11 cellular contexts compared by ENCODE assay signal in the genomic region with DNA sequence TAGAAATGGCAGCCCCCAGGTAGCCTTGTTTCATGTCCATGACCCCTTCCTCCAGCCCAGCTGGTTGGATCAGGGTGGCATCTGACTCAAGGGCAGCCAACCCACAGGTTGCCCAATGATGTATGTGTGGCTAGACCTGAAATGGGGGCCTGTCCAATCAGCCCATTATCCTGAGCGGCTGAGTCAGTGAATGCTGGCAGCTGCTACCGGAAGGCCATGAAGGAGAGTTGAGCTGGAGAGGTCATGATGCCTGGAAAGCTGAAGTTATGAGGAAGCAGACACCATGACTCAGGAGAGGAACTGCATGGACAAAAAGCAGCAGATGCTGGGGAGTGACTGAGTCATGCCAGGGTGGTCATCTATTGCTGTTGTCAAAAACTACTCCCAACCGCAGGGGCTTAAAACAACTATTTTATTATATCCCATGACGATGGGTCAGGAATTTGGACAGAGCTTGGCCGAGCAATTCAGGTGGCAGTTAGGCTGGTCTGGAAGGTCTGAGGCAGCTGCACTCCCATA.
A peak's percentile ranks its signal among the peaks of the same experiment; 100 is the strongest.
DNase-seq lines count a peak whose midpoint lies in the region; ATAC-seq, FAIRE-seq and TF ChIP-seq lines count a peak whose summit lies in the region.
"Had no signal": no experiment of that assay in that cellular context is flagged by ENCODE, and none has a peak within 500 bp of the region (broad histone marks: within the 10 kb centered on the region; RNA-seq: fewer than 3 reads in every experiment).

No MANE protein-coding gene starts in this region.

- CTCF ChIA-PET in activated CD4-positive, alpha-beta memory T cell treated with anti-CD3 and anti-CD28 coated beads for 36 hours (lab: Charles Lee), result interaction anchor here (1.1 to 2.0 kb wide), 3 partner anchors 23 to 305 kb away, joined by 3 to 12 read pairs (median 3); no protein-coding TSS in a partner anchor

- no peak overlapping the region for H3K27ac ChIP-seq in pancreas

- POLR2A ChIA-PET in activated CD4-positive, alpha-beta memory T cell treated with anti-CD3 and anti-CD28 coated beads for 36 hours (lab: Charles Lee), result no interaction called here

- H3K36me3 Mint-ChIP-seq in activated CD4-positive, alpha-beta memory T cell treated with anti-CD3 and anti-CD28 coated beads for 36 hours, result no peaks in the 10 kb centered on the region
- H3K36me3 Mint-ChIP-seq in activated naive CD8-positive, alpha-beta T cell treated with anti-CD3 and anti-CD28 coated beads for 36 hours, result no peaks in the 10 kb centered on the region

- H3K27ac Mint-ChIP-seq in activated CD4-positive, alpha-beta memory T cell treated with anti-CD3 and anti-CD28 coated beads for 36 hours, result no peak overlapping the region
- H3K27ac Mint-ChIP-seq in activated naive CD8-positive, alpha-beta T cell treated with anti-CD3 and anti-CD28 coated beads for 36 hours, result no peak overlapping the region
- H3K27ac Mint-ChIP-seq: activated T-helper 17 cell treated with anti-CD3 and anti-CD28 coated beads, Interleukin-2, amount 50 U/mL, for 72 hours had no signal

- no peaks in the 10 kb centered on the region for H3K4me1 ChIP-seq in pancreas

- no peaks in the 10 kb centered on the region for H3K9me3 Mint-ChIP-seq in activated CD4-positive, alpha-beta memory T cell treated with anti-CD3 and anti-CD28 coated beads for 36 hours
- no peaks in the 10 kb centered on the region for H3K9me3 Mint-ChIP-seq in activated naive CD8-positive, alpha-beta T cell treated with anti-CD3 and anti-CD28 coated beads for 36 hours
- H3K9me3 Mint-ChIP-seq: activated T-helper 17 cell treated with anti-CD3 and anti-CD28 coated beads, Interleukin-2, amount 50 U/mL, for 72 hours had no signal

- TF ChIP-seq CTCF in pancreas (IDR thresholded peaks at IDR 0.05), result no peak

- intact Hi-C loops in pancreas (cut with DNase I), result no loop called here
- intact Hi-C loops in activated CD4-positive, alpha-beta memory T cell treated with anti-CD3 and anti-CD28 coated beads for 36 hours (cut with micrococcal nuclease), result no loop called here

- FAIRE-seq in pancreas (lab: Jason Lieb, UNC), result no peak

- 70 to 83% methylated on average over 5 of the region's 5 CpGs for WGBS in pancreas, 2 donors

- ATAC-seq in pancreas, result peak in 3 of 4 donors; percentile 54 to 88 (median 70)
- ATAC-seq in GM21723 (IDR thresholded peaks at IDR 0.05; ENCODE audit: unreplicated experiment), result no peak
- ATAC-seq: activated T-helper 17 cell treated with anti-CD3 and anti-CD28 coated beads, Interleukin-2, amount 50 U/mL, for 72 hours had no signal

- H3K4me3 Mint-ChIP-seq in activated CD4-positive, alpha-beta memory T cell treated with anti-CD3 and anti-CD28 coated beads for 36 hours, result no peak overlapping the region
- H3K4me3 Mint-ChIP-seq in activated naive CD8-positive, alpha-beta T cell treated with anti-CD3 and anti-CD28 coated beads for 36 hours, result no peak overlapping the region
- H3K4me3 Mint-ChIP-seq: activated T-helper 17 cell treated with anti-CD3 and anti-CD28 coated beads, Interleukin-2, amount 50 U/mL, for 72 hours had no signal

- H3K9me3 ChIP-seq in pancreas, result no peaks in the 10 kb centered on the region

- H3K4me1 Mint-ChIP-seq in activated CD4-positive, alpha-beta memory T cell treated with anti-CD3 and anti-CD28 coated beads for 36 hours (ENCODE audit: low read depth), result peaks cover 4% of the 10 kb centered on the region
- H3K4me1 Mint-ChIP-seq in activated naive CD8-positive, alpha-beta T cell treated with anti-CD3 and anti-CD28 coated beads for 36 hours, result peaks cover 2% of the 10 kb centered on the region

- no peaks in the 10 kb centered on the region for H3K36me3 ChIP-seq in pancreas

- H3K27me3 ChIP-seq in pancreas, result no peaks in the 10 kb centered on the region

- peaks cover 5% of the 10 kb centered on the region for H3K27me3 Mint-ChIP-seq in activated CD4-positive, alpha-beta memory T cell treated with anti-CD3 and anti-CD28 coated beads for 36 hours
- no peaks in the 10 kb centered on the region for H3K27me3 Mint-ChIP-seq in activated naive CD8-positive, alpha-beta T cell treated with anti-CD3 and anti-CD28 coated beads for 36 hours

- peak; percentile 94 for DNase-seq in GM03348 (ENCODE audit: low spot score)
- DNase-seq in epidermal melanocyte (ENCODE audit: insufficient read length, low spot score), result peak; percentile 37
- no peak for DNase-seq in pancreas
- DNase-seq in activated CD4-positive, alpha-beta memory T cell treated with anti-CD3 and anti-CD28 coated beads for 36 hours, result no peak
- no peak for DNase-seq in nucleus accumbens (lab: John Stamatoyannopoulos, UW)
- DNase-seq in activated naive CD8-positive, alpha-beta T cell treated with anti-CD3 and anti-CD28 coated beads for 36 hours, result no peak
- DNase-seq: NCI-H774; stimulated activated CD4-positive, alpha-beta T cell treated with anti-CD3 and anti-CD28 coated beads, Interleukin-2, amount 100 ng/mL, for 48 hours had no signal

- H3K4me3 ChIP-seq in pancreas, result no peak overlapping the region

TF ChIP-seq in PFSK-1, 5 proteins besides CTCF, POLR2A, EP300 and RAD21:
- TF ChIP-seq, protein P1, sequence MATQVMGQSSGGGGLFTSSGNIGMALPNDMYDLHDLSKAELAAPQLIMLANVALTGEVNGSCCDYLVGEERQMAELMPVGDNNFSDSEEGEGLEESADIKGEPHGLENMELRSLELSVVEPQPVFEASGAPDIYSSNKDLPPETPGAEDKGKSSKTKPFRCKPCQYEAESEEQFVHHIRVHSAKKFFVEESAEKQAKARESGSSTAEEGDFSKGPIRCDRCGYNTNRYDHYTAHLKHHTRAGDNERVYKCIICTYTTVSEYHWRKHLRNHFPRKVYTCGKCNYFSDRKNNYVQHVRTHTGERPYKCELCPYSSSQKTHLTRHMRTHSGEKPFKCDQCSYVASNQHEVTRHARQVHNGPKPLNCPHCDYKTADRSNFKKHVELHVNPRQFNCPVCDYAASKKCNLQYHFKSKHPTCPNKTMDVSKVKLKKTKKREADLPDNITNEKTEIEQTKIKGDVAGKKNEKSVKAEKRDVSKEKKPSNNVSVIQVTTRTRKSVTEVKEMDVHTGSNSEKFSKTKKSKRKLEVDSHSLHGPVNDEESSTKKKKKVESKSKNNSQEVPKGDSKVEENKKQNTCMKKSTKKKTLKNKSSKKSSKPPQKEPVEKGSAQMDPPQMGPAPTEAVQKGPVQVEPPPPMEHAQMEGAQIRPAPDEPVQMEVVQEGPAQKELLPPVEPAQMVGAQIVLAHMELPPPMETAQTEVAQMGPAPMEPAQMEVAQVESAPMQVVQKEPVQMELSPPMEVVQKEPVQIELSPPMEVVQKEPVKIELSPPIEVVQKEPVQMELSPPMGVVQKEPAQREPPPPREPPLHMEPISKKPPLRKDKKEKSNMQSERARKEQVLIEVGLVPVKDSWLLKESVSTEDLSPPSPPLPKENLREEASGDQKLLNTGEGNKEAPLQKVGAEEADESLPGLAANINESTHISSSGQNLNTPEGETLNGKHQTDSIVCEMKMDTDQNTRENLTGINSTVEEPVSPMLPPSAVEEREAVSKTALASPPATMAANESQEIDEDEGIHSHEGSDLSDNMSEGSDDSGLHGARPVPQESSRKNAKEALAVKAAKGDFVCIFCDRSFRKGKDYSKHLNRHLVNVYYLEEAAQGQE (IDR thresholded peaks at IDR 0.05; ENCODE audit: insufficient read depth in 1 of 2, low read depth in 2 of 2, low read length in 2 of 2), result peak; percentile 11 to 72; a peak in 2 of 4 replicates
- TF ChIP-seq POLR2AphosphoS5 (IDR thresholded peaks at IDR 0.05; ENCODE audit: low read depth, low read length) (no peak), SIN3A (IDR thresholded peaks at IDR 0.05; ENCODE audit: borderline replicate concordance, insufficient read depth, low read length) (peak; percentile 15; the same call in 1 of the 2 replicates), TAF1 (IDR thresholded peaks at IDR 0.05; ENCODE audit: borderline replicate concordance, insufficient read depth, low read length) (no peak), FOXP2 (optimal IDR thresholded peaks at IDR 0.05; ENCODE audit: borderline replicate concordance, extremely low read depth, extremely low read length, insufficient read depth) (peak; percentile 76)

Comparison
In these comparisons a context has a peak if more than half of its experiments do, and no peak if none do; other contexts are left out.
1. DNase-seq: peak in GM03348 (single experiment) and epidermal melanocyte (single experiment); none in pancreas (0 of 6), activated CD4-positive, alpha-beta memory T cell treated with anti-CD3 and anti-CD28 coated beads for 36 hours (single experiment), nucleus accumbens (0 of 56) and activated naive CD8-positive, alpha-beta T cell treated with anti-CD3 and anti-CD28 coated beads for 36 hours (single experiment).